In genomic region chr10:103859161-103860141, GRCh38 we compare ENCODE assay signal across 8 cellular contexts. TPM values are rescaled to one million over a fixed set of nuclear protein-coding genes. Genes with fewer than 3 reads are reported as not detected.
A peak's percentile ranks its signal among the peaks of the same experiment; 100 is the strongest.
DNase-seq lines count a peak whose midpoint lies in the region; ATAC-seq, FAIRE-seq and TF ChIP-seq lines count a peak whose summit lies in the region.

No MANE protein-coding gene starts in this region.

- DNase-seq in A549 (ENCODE audit: low read depth in 1 of 2, low spot score in 1 of 2) (peak; percentile 68 to 69), HK-2 (ENCODE audit: unreplicated experiment) (peak; percentile 63), SHP77 treated with DMSO at 0.1 percent for 48 hours (lab: John Stamatoyannopoulos, UW) (peak; percentile 38), pancreas (peak in 3 of 6 donors; percentile 43 to 78 (median 53))
- peak; percentile 73 for DNase-seq in activated naive CD4-positive, alpha-beta T cell treated with anti-CD3 and anti-CD28 coated beads, Interleukin-2, amount 10 ng/mL, durations not matched to agents 7 days and 5 days

- peak; percentile 80 for TF ChIP-seq CTCF in A549 (IDR thresholded peaks at IDR 0.05)
- peak; percentile 72 for TF ChIP-seq CTCF in GM12873 (IDR thresholded peaks at IDR 0.05; ENCODE audit: insufficient read depth, low read depth, low read length, missing control alignments)
- TF ChIP-seq CTCF in gastroesophageal sphincter (IDR thresholded peaks at IDR 0.05), result peak; percentile 69 to 85 (median 76)
- TF ChIP-seq CTCF in pancreas (IDR thresholded peaks at IDR 0.05), result peak; percentile 40 to 61 (median 46)

- peak; percentile 79 to 89 for TF ChIP-seq RAD21 in A549 (conservative IDR thresholded peaks at IDR 0.05 in 1 of 2, IDR thresholded peaks at IDR 0.05 in 1 of 2)

- ATAC-seq in A549, result peak; percentile 75 to 89
- ATAC-seq in gastroesophageal sphincter, result peak; percentile 50
- peak; percentile 65 to 83 (median 78) for ATAC-seq in pancreas
- ATAC-seq in HG03342 (IDR thresholded peaks at IDR 0.05; ENCODE audit: unreplicated experiment), result no peak

- FAIRE-seq in A549 (lab: Jason Lieb, UNC) (no peak), pancreas (lab: Jason Lieb, UNC) (no peak)

- H3K4me2 ChIP-seq in A549, result no peak overlapping the region

- H3K4me3 ChIP-seq in A549 (no peak overlapping the region), gastroesophageal sphincter (no peak overlapping the region), pancreas (no peak overlapping the region)

- peaks cover 11% of the 10 kb centered on the region for H3K4me1 Mint-ChIP-seq in activated naive CD4-positive, alpha-beta T cell treated with anti-CD3 and anti-CD28 coated beads, Interleukin-2, amount 10 ng/mL, durations not matched to agents 7 days and 5 days

- H3K9me3 ChIP-seq in A549 (peaks cover 2% of the 10 kb centered on the region; the same call in 2 of the 3 replicates), gastroesophageal sphincter (peaks cover 0 to 1% (median 0%) of the 10 kb centered on the region in 3 donors), pancreas (no peaks in the 10 kb centered on the region)

- CTCF ChIA-PET in A549 (lab: Yijun Ruan, JAX), result interaction anchor here (0.8 to 10.5 kb wide), 20 partner anchors 11 to 313 kb away, joined by 3 to 184 read pairs (median 4); no protein-coding TSS in a partner anchor
- CTCF ChIA-PET in activated naive CD4-positive, alpha-beta T cell treated with anti-CD3 and anti-CD28 coated beads, Interleukin-2, amount 10 ng/mL, durations not matched to agents 7 days and 5 days (lab: Charles Lee), result interaction anchor here (1.6 to 3.5 kb wide), 5 partner anchors 11 to 147 kb away, joined by 4 to 74 read pairs (median 17); no protein-coding TSS in a partner anchor

- WGBS in A549 (ENCODE audit: missing lambda C conversion rate), result 41% methylated on average over 15 of the region's 15 CpGs
- 55 to 57% methylated on average over 6 to 13 of the region's 15 CpGs for WGBS in gastroesophageal sphincter (ENCODE audit: low coverage in 1 of 2), 2 donors
- 54 to 59% methylated on average over 15 of the region's 15 CpGs for WGBS in pancreas, 2 donors

- peaks cover 3% of the 10 kb centered on the region for H3K36me3 Mint-ChIP-seq in activated naive CD4-positive, alpha-beta T cell treated with anti-CD3 and anti-CD28 coated beads, Interleukin-2, amount 10 ng/mL, durations not matched to agents 7 days and 5 days

- TF ChIP-seq POLR2A in A549 (IDR thresholded peaks at IDR 0.05; ENCODE audit: low read length) (no peak), gastroesophageal sphincter (IDR thresholded peaks at IDR 0.05) (no peak)

- H3K27ac ChIP-seq in A549, result peak overlapping the region in 1 of 2 experiments; percentile 56; a peak in 3 of 6 replicates
- H3K27ac ChIP-seq in gastroesophageal sphincter, result no peak overlapping the region
- H3K27ac ChIP-seq in pancreas, result no peak overlapping the region

- no peaks in the 10 kb centered on the region for H3K9me3 Mint-ChIP-seq in activated naive CD4-positive, alpha-beta T cell treated with anti-CD3 and anti-CD28 coated beads, Interleukin-2, amount 10 ng/mL, durations not matched to agents 7 days and 5 days

- H3K27ac Mint-ChIP-seq in activated naive CD4-positive, alpha-beta T cell treated with anti-CD3 and anti-CD28 coated beads, Interleukin-2, amount 10 ng/mL, durations not matched to agents 7 days and 5 days, result no peak overlapping the region

- peaks cover 59% of the 10 kb centered on the region for H3K27me3 Mint-ChIP-seq in activated naive CD4-positive, alpha-beta T cell treated with anti-CD3 and anti-CD28 coated beads, Interleukin-2, amount 10 ng/mL, durations not matched to agents 7 days and 5 days

- POLR2A ChIA-PET in A549 (lab: Yijun Ruan, JAX), result no interaction called here

- no peaks in the 10 kb centered on the region for H3K36me3 ChIP-seq in gastroesophageal sphincter
- H3K36me3 ChIP-seq in pancreas, result no peaks in the 10 kb centered on the region

- no peaks in the 10 kb centered on the region for H3K27me3 ChIP-seq in gastroesophageal sphincter
- H3K27me3 ChIP-seq in pancreas, result no peaks in the 10 kb centered on the region

- no peak overlapping the region for H3K4me3 Mint-ChIP-seq in activated naive CD4-positive, alpha-beta T cell treated with anti-CD3 and anti-CD28 coated beads, Interleukin-2, amount 10 ng/mL, durations not matched to agents 7 days and 5 days

- intact Hi-C loops in pancreas (cut with DNase I), result loop anchor here in 2 of 3 donors (2.0 kb wide), 1 partner anchor 145 kb away; no protein-coding TSS in a partner anchor

- peaks cover 29% of the 10 kb centered on the region for H3K4me1 ChIP-seq in A549
- peaks cover 0 to 25% (median 11%) of the 10 kb centered on the region in 3 donors for H3K4me1 ChIP-seq in gastroesophageal sphincter
- H3K4me1 ChIP-seq in pancreas, result no peaks in the 10 kb centered on the region

- TF ChIP-seq EP300 in A549 (IDR thresholded peaks at IDR 0.05) (no peak), gastroesophageal sphincter (IDR thresholded peaks at IDR 0.05) (no peak)

TF ChIP-seq in A549, 52 proteins besides CTCF, POLR2A, EP300 and RAD21:
- TF ChIP-seq ZFP36 (IDR thresholded peaks at IDR 0.05; ENCODE audit: borderline replicate concordance, partially characterized antibody) (no peak), ESRRA (IDR thresholded peaks at IDR 0.05; ENCODE audit: borderline replicate concordance, low read length) (no peak), MAZ (IDR thresholded peaks at IDR 0.05; ENCODE audit: borderline replicate concordance, low read depth, low read length) (no peak), ZNF302 (CRISPR knock-in tag; IDR thresholded peaks at IDR 0.05) (no peak), SMC3 (IDR thresholded peaks at IDR 0.05) (peak; percentile 89), MAX (IDR thresholded peaks at IDR 0.05) (no peak), PHF8 (IDR thresholded peaks at IDR 0.05; ENCODE audit: borderline replicate concordance, low read depth) (no peak), ZC3H11A (IDR thresholded peaks at IDR 0.05) (no peak)

RNA-seq across cellular contexts. Expression of gene SH3PXD2A, which starts 4.1 kb away (rescaled TPM):
- polyA plus RNA-seq in A549 (2011; rRNA removed) (3.9 and 6.2 TPM in 2 replicates), A549 (2017; fragmentation: RNase III; extraction: RNeasy Plus Mini Kit Qiagen cat#74134 plus additional on column Dnase treatment) (1.4 to 2.4 TPM (median 1.7 TPM) in 3 replicates), pancreas (10 to 100 TPM in 1 of 2 donors, 1 to 10 TPM in 1; 8.1 to 10.6 TPM)
- polyA plus RNA-seq in A549 (2012; cell fraction: cytosol; rRNA removed), result 0.82 and 1.1 TPM in 2 replicates
- polyA plus RNA-seq in A549 (2012; cell fraction: nucleus; rRNA removed), result 2.2 and 2.7 TPM in 2 replicates
- 7.4 and 7.6 TPM in 2 replicates for polyA minus RNA-seq in A549 (2011; rRNA and poly(A)+ RNA removed)
- total RNA-seq in gastroesophageal sphincter (10 to 100 TPM; 31.2 to 65.2 (median 39.5) TPM), pancreas (10 to 100 TPM in 1 of 6 donors, 1 to 10 TPM in 5; 3.9 to 16.4 (median 6.7) TPM)

RNA-seq across cellular contexts. Expression of gene STN1, which starts 58.5 kb away (rescaled TPM):
- polyA plus RNA-seq in A549 (2011; rRNA removed) (34.5 and 35.5 TPM in 2 replicates), A549 (2017; fragmentation: RNase III; extraction: RNeasy Plus Mini Kit Qiagen cat#74134 plus additional on column Dnase treatment) (15.8 to 19.0 TPM (median 17.1 TPM) in 3 replicates), pancreas (10 to 100 TPM in 1 of 2 donors, 1 to 10 TPM in 1; 7.0 to 11.9 TPM)
- 14.2 and 14.5 TPM in 2 replicates for polyA plus RNA-seq in A549 (2012; cell fraction: cytosol; rRNA removed)
- polyA plus RNA-seq in A549 (2012; cell fraction: nucleus; rRNA removed), result 4.6 and 6.9 TPM in 2 replicates
- polyA minus RNA-seq in A549 (2011; rRNA and poly(A)+ RNA removed), result 17.6 and 18.2 TPM in 2 replicates
- total RNA-seq in gastroesophageal sphincter (10 to 100 TPM; 17.1 to 31.6 (median 29.6) TPM), pancreas (10 to 100 TPM; 11.9 to 15.9 (median 13.8) TPM)
